ENCODE assay signal across 11 cellular contexts in genomic region chr12:70403827-70404226, GRCh38.
"Had no signal": no experiment of that assay in that cellular context is flagged by ENCODE, and none has a peak within 500 bp of the region (broad histone marks: within the 10 kb centered on the region; RNA-seq: fewer than 3 reads in every experiment).

No MANE protein-coding gene starts in this region.

- H3K4me2 ChIP-seq: GM23338 had no signal

- H3K4me3 ChIP-seq: GM23248, GM23338, HAP-1 had no signal

- H3K27ac Mint-ChIP-seq: GM23338, H9, HFFc6 had no signal

- DNase-seq: GM23248, GOT3, H7, H9, HCEC 1CT, HFFc6 had no signal

- H3K36me3 ChIP-seq: HAP-1 had no signal

- H3K9me3 Mint-ChIP-seq: GM23338, H9, HFFc6 had no signal

- H3K27ac ChIP-seq: GM23248 had no signal

- H3K4me3 Mint-ChIP-seq: GM23338, H9, HFFc6 had no signal

- H3K9ac ChIP-seq: GM23248 had no signal

- H3K9me3 ChIP-seq: HAP-1 had no signal

- FAIRE-seq: H1, H54 had no signal

- ATAC-seq: GM23338, HCT116 had no signal

- H3K4me1 Mint-ChIP-seq: GM23338, H9 had no signal

- H2AFZ ChIP-seq: GM23248, GM23338 had no signal
